17 cellular contexts compared by ENCODE assay signal in the genomic region with DNA sequence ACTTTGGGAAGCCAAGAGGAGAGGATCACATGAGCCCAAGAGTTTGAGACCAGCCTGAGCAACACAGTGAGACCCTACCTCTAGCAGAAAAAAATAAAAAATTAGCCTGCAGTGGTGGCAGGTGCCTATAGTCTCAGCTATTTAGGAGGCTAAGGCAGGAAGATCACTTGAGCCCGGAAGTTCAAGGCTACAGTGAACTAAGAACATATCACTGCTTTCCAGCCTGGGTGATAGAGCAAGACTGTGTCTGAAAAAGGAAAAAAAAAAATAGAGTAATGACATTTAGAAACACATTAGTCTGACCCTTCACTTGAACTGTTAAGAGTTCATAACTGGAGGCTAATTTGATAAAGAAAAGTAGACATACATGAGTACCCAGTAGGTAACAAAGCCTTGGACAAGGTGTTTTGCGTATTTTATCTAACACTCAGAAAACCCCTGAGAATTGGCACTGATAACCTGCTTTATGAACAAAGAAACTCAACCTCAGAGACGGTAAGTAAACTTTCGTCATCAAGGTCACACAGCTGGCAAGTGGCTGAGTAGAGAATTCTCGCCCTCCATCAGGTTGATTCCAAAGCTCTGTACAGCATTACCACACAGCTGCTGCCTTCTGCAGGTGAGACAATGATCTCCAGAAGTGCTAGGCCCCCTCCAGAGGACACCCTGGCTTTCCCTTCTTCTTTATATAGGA.
A peak's percentile ranks its signal among the peaks of the same experiment; 100 is the strongest.
DNase-seq lines count a peak whose midpoint lies in the region; ATAC-seq and TF ChIP-seq lines count a peak whose summit lies in the region.
"Had no signal": no experiment of that assay in that cellular context is flagged by ENCODE, and none has a peak within 500 bp of the region (broad histone marks: within the 10 kb centered on the region; RNA-seq: fewer than 3 reads in every experiment).

No MANE protein-coding gene starts in this region.

- H3K36me3 ChIP-seq in left ventricle myocardium inferior: no peaks in the 10 kb centered on the region
- H3K36me3 ChIP-seq in lower lobe of right lung: no peaks in the 10 kb centered on the region

- no peaks in the 10 kb centered on the region for H3K9me3 ChIP-seq in left ventricle myocardium inferior (replicated peaks)
- no peaks in the 10 kb centered on the region for H3K9me3 ChIP-seq in lower lobe of right lung

- DNase-seq in left ventricle myocardium inferior: no peak
- DNase-seq in cardiac septum (ENCODE audit: low spot score): no peak
- DNase-seq in activated CD8-positive, alpha-beta T cell treated with anti-CD3 and anti-CD28 coated beads, Interleukin-2, amount 10 ng/mL, durations not matched to agents 7 days and 5 days: no peak
- no peak for DNase-seq in lower lobe of right lung
- DNase-seq in coronary artery (ENCODE audit: low spot score): no peak
- no peak for DNase-seq in GM10266 (ENCODE audit: extremely low spot score)
- DNase-seq in NCI-H1694 (lab: John Stamatoyannopoulos, UW): no peak
- DNase-seq: activated gamma-delta T cell treated with Interleukin-2 at 50 U/mL for 16 hours; AML-193; brain microvascular endothelial cell; dermis blood vessel endothelial cell; foreskin fibroblast; MM.1S; NCI-H187; NCI-H446; NK-92 treated with Interleukin-12 subunit alpha and Interleukin-12 subunit beta, amount 100 ng/mL, for 24 hours; stimulated activated CD4-positive, alpha-beta T cell treated with anti-CD3 and anti-CD28 coated beads, Interleukin-2, amount 100 ng/mL, for 24 hours had no signal

- POLR2A ChIA-PET in activated CD8-positive, alpha-beta T cell treated with anti-CD3 and anti-CD28 coated beads, Interleukin-2, amount 10 ng/mL, durations not matched to agents 7 days and 5 days (lab: Charles Lee): interaction anchor here (1.0 kb wide), 1 partner anchor 14 kb away, joined by 3 read pairs; no protein-coding TSS in a partner anchor

- H3K27ac ChIP-seq in left ventricle myocardium inferior (replicated peaks) (peak overlapping the region; percentile 55), lower lobe of right lung (no peak overlapping the region), coronary artery (no peak overlapping the region)
- H3K27ac ChIP-seq: brain microvascular endothelial cell had no signal

- H3K4me3 ChIP-seq in left ventricle myocardium inferior (no peak overlapping the region), lower lobe of right lung (no peak overlapping the region), coronary artery (no peak overlapping the region)

- CTCF ChIA-PET in activated CD8-positive, alpha-beta T cell treated with anti-CD3 and anti-CD28 coated beads, Interleukin-2, amount 10 ng/mL, durations not matched to agents 7 days and 5 days (lab: Charles Lee): interaction anchor here (2.4 to 3.4 kb wide), 3 partner anchors 12 to 148 kb away, joined by 7 to 17 read pairs (median 12); partner anchors contain the start of gene HIC1

- peaks cover 46% of the 10 kb centered on the region for H3K4me1 Mint-ChIP-seq in activated CD8-positive, alpha-beta T cell treated with anti-CD3 and anti-CD28 coated beads, Interleukin-2, amount 10 ng/mL, durations not matched to agents 7 days and 5 days (ENCODE audit: low read depth)

- peak overlapping the region; percentile 88 for H3K27ac Mint-ChIP-seq in activated CD8-positive, alpha-beta T cell treated with anti-CD3 and anti-CD28 coated beads, Interleukin-2, amount 10 ng/mL, durations not matched to agents 7 days and 5 days

- no peaks in the 10 kb centered on the region for H3K27me3 ChIP-seq in left ventricle myocardium inferior (ENCODE audit: low read depth)
- no peaks in the 10 kb centered on the region for H3K27me3 ChIP-seq in lower lobe of right lung (ENCODE audit: low read depth)
- H3K27me3 ChIP-seq: brain microvascular endothelial cell had no signal

- H3K27me3 Mint-ChIP-seq in activated CD8-positive, alpha-beta T cell treated with anti-CD3 and anti-CD28 coated beads, Interleukin-2, amount 10 ng/mL, durations not matched to agents 7 days and 5 days (ENCODE audit: low read depth): no peaks in the 10 kb centered on the region

- TF ChIP-seq CTCF in left ventricle myocardium inferior (IDR thresholded peaks at IDR 0.05; ENCODE audit: borderline replicate concordance) (no peak), lower lobe of right lung (IDR thresholded peaks at IDR 0.05) (no peak), coronary artery (IDR thresholded peaks at IDR 0.05) (no peak), GM10266 (IDR thresholded peaks at IDR 0.05; ENCODE audit: control insufficient read depth, insufficient read depth, low read depth, missing control alignments) (no peak)

- H3K9me3 Mint-ChIP-seq in activated CD8-positive, alpha-beta T cell treated with anti-CD3 and anti-CD28 coated beads, Interleukin-2, amount 10 ng/mL, durations not matched to agents 7 days and 5 days (ENCODE audit: insufficient read depth): no peaks in the 10 kb centered on the region

- H3K4me3 Mint-ChIP-seq in activated CD8-positive, alpha-beta T cell treated with anti-CD3 and anti-CD28 coated beads, Interleukin-2, amount 10 ng/mL, durations not matched to agents 7 days and 5 days: peak overlapping the region; percentile 66

- intact Hi-C loops in left ventricle myocardium inferior (cut with micrococcal nuclease) (no loop called here), cardiac septum (cut with DNase I) (no loop called here), lower lobe of right lung (cut with DNase I) (no loop called here)

- H3K4me1 ChIP-seq in left ventricle myocardium inferior (peaks cover 28% of the 10 kb centered on the region), lower lobe of right lung (peaks cover 7% of the 10 kb centered on the region)

- peak; percentile 67 for ATAC-seq in activated CD8-positive, alpha-beta T cell treated with anti-CD3 and anti-CD28 coated beads, Interleukin-2, amount 10 ng/mL, durations not matched to agents 7 days and 5 days
- ATAC-seq in lower lobe of right lung: peak; percentile 46 to 73

- H3K36me3 Mint-ChIP-seq in activated CD8-positive, alpha-beta T cell treated with anti-CD3 and anti-CD28 coated beads, Interleukin-2, amount 10 ng/mL, durations not matched to agents 7 days and 5 days (ENCODE audit: low read depth): peaks cover 32% of the 10 kb centered on the region
